Comparison of ENCODE assay signal across 8 cellular contexts in the genomic region with DNA sequence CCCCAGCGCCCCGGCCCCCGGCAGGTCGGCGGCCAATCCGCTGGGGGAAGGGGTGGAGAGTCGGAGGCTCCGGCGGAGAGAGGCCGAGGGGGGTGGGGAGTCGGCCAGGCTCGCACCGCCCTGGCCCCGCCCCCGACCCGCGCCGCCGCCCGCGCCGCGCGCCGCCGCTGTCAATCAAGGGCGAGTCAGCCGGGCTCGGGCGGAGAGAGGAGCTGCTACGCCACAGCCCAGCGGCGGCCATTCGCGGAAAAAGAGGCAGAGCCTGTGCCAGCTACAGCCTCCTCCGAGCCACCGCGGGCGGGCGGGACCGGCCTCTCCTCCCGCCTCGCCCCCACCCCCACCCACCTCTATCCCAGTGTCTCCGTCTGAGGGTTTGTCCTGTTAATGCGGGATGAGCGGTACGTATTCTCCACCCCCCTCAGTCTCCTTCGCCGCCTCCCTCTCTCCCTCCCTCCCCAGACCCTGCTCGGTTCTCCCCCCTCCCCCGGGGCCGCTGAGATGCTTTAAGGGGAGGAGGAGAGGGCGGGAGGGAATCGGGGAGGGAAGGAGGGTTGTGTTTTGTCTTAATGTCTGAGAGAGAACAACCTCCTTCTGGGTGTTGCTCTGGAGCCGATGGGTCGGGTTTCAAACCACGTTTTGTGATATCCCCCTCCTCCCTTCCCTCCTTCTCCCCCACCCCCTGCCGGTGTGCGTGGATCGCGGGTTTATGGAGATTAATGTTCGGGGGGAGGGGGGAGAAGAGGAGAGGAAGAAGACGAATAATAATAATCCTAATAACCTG. TPM values are rescaled to one million over a fixed set of nuclear protein-coding genes. Genes with fewer than 3 reads are reported as not detected.
A peak's percentile ranks its signal among the peaks of the same experiment; 100 is the strongest.
DNase-seq lines count a peak whose midpoint lies in the region; ATAC-seq and TF ChIP-seq lines count a peak whose summit lies in the region.

SP4 (plus strand) TSS at position 223 of the 781 bp plus-strand sequence; CDS start at position 392, 169 bp downstream.

- no peak for TF ChIP-seq POLR2A in erythroblast (IDR thresholded peaks at IDR 0.05; ENCODE audit: low read length)

- H3K4me3 ChIP-seq in PC-9, result peak within 1 kb of the TSS; percentile 83
- H3K4me3 ChIP-seq in mucosa of rectum (ENCODE audit: low read length in 2 of 2), result peak within 1 kb of the TSS; percentile 91 to 95

- no peak for TF ChIP-seq CTCF in PC-9 (conservative IDR thresholded peaks at IDR 0.05)

- H3K27ac ChIP-seq in PC-9 (peak within 1 kb of the TSS; percentile 81), mucosa of rectum (ENCODE audit: low read depth in 2 of 2, low read length in 2 of 2) (peak within 1 kb of the TSS; percentile 96 to 98)

- no TSS peak for BruUV-seq in PC-9 (replicated peaks; lab: Mats Ljungman, UMichigan)

- in situ Hi-C loops in KBM-7 (cut with MboI; ENCODE audit: low pct_unique_long_range_greater_than_20kb, low sequenced_read_pairs), result no loop called here

- H3K27me3 ChIP-seq in PC-9 (ENCODE audit: insufficient read depth, low read depth), result no peaks in the 10 kb centered on the region
- H3K27me3 ChIP-seq in mucosa of rectum (ENCODE audit: control insufficient read depth in 2 of 2, insufficient read depth in 2 of 2, low read length in 2 of 2), result no peaks in the 10 kb centered on the region

- no peaks in the 10 kb centered on the region for H3K9me2 ChIP-seq in PC-9 (ENCODE audit: insufficient read depth)

- H3K4me1 ChIP-seq in PC-9 (replicated peaks; ENCODE audit: insufficient read depth) (peaks cover 20% of the 10 kb centered on the region), mucosa of rectum (ENCODE audit: control insufficient read depth in 2 of 2, insufficient read depth in 2 of 2, low read length in 2 of 2) (peaks cover 11 to 15% of the 10 kb centered on the region in 2 donors)

- peak within 1 kb of the TSS; percentile 92 for H3K4me2 ChIP-seq in PC-9

- H3K36me3 ChIP-seq in PC-9 (ENCODE audit: low read depth) (no peaks in the 10 kb centered on the region), mucosa of rectum (ENCODE audit: control insufficient read depth in 2 of 2, insufficient read depth in 2 of 2, low read length in 2 of 2) (no peaks in the 10 kb centered on the region)

- intact Hi-C loops in PC-9 (cut with micrococcal nuclease; ENCODE audit: unreplicated experiment), result loop anchor here (1.0 to 10.0 kb wide), 6 partner anchors 62 to 1147 kb away; partner anchors contain the start of gene CDCA7L

- H3K79me2 ChIP-seq in PC-9 (ENCODE audit: low read depth), result no peaks in the 10 kb centered on the region

- ATAC-seq in GM21723 (IDR thresholded peaks at IDR 0.05; ENCODE audit: unreplicated experiment), result peak; percentile 73

- peak within 1 kb of the TSS; percentile 87 to 92 for H3K9ac ChIP-seq in mucosa of rectum (ENCODE audit: low read depth in 1 of 2, low read length in 2 of 2)

- H3K9me3 ChIP-seq in PC-9 (ENCODE audit: insufficient read depth, low read depth), result no peaks in the 10 kb centered on the region
- H3K9me3 ChIP-seq in mucosa of rectum (ENCODE audit: control insufficient read depth in 2 of 2, low read length in 2 of 2), result no peaks in the 10 kb centered on the region

- H2AFZ ChIP-seq in PC-9, result peak within 1 kb of the TSS; percentile 100

- CTCF ChIA-PET in PC-9 (lab: Charles Lee), result interaction anchor here (0.6 kb wide), 1 partner anchor 44 kb away, joined by 3 read pairs; no protein-coding TSS in a partner anchor

- H3F3A ChIP-seq in PC-9 (ENCODE audit: insufficient read depth, low read depth), result peaks cover 8% of the 10 kb centered on the region; the same call in 1 of the 2 replicates

- DNase-seq in DMS53 (lab: John Stamatoyannopoulos, UW) (peak; percentile 100), KBM-7 (peak; percentile 87), PC-9 (peak; percentile 90 to 99), erythroblast (lab: John Stamatoyannopoulos, UW) (peak; percentile 95 to 97)
- DNase-seq in activated T-cell treated with anti-CD3 and anti-CD28 coated beads, Interleukin-2, amount 50 U/mL, for 1 hour, result peak; percentile 98
- DNase-seq in stimulated activated CD8-positive, alpha-beta memory T cell treated with anti-CD3 and anti-CD28 coated beads, Interleukin-4, amount 100 ng/mL, for 4 hours (ENCODE audit: low read depth in 2 of 2, low spot score in 1 of 2), result peak; percentile 82 to 91

- POLR2A ChIA-PET in PC-9 (lab: Charles Lee; ENCODE audit: unreplicated experiment), result interaction anchor here (0.6 to 0.7 kb wide), 4 partner anchors 62 to 1308 kb away, joined by 4 to 6 read pairs (median 6); no protein-coding TSS in a partner anchor

- no peaks in the 10 kb centered on the region for H4K20me1 ChIP-seq in PC-9 (ENCODE audit: insufficient read depth)

RNA-seq across cellular contexts. Expression of gene SP4, which starts in this region (rescaled TPM):
- 5.4 and 6.1 TPM in 2 replicates for total RNA-seq in PC-9 (2021)

Comparison
In these comparisons a context has a peak if more than half of its experiments do, and no peak if none do; other contexts are left out.
1. Peak in every context shown above with its lines: DNase-seq, ATAC-seq, H3K4me3 ChIP-seq and H3K27ac ChIP-seq.